Comparison of ENCODE assay signal across 1 cellular context in the genomic region with DNA sequence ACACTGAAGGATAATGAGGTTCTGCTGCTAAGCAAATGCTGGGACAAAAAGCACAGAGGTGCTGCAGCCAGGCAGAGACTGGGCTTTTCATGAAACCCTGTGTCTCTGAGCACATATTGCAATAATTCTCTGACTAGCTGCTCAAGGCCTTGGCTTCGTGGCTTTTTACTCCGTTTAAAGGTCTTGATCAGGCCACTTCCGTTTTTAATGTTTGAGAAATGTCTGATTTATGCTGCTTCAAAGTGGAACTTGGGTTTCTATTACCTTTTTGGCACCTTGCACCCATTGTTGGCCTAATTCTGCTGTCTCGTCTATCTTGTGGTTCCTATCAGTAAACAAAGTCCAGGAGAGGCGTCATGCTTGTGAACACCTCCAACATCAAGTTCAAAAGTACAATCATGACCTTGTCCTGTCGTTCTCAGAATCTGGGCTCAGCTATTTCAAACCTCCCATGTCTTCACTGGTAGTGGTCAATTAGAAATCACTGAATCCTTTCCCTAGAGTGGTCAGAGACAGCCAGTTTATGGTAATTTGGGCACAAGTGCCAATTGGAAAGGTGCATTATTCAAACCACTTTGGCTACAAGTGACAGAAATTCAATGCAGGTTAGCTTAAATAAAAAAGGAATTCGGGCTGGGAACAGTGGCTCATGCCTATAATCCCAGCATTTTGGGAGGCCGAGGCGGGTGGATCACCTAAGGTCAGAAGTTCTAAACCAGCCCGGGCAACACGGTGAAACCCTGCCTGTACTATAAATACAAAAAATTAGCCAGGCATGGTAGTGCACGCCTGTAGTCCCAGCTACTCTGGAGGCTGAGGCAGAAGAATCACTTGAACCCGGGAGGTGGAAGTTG.
TF ChIP-seq lines count a peak whose summit lies in the region.

No MANE protein-coding gene starts in this region.

TF ChIP-seq in HepG2, 621 proteins besides CTCF, POLR2A, EP300 and RAD21 (continued from another document and continues in another):
- TF ChIP-seq, protein P1, sequence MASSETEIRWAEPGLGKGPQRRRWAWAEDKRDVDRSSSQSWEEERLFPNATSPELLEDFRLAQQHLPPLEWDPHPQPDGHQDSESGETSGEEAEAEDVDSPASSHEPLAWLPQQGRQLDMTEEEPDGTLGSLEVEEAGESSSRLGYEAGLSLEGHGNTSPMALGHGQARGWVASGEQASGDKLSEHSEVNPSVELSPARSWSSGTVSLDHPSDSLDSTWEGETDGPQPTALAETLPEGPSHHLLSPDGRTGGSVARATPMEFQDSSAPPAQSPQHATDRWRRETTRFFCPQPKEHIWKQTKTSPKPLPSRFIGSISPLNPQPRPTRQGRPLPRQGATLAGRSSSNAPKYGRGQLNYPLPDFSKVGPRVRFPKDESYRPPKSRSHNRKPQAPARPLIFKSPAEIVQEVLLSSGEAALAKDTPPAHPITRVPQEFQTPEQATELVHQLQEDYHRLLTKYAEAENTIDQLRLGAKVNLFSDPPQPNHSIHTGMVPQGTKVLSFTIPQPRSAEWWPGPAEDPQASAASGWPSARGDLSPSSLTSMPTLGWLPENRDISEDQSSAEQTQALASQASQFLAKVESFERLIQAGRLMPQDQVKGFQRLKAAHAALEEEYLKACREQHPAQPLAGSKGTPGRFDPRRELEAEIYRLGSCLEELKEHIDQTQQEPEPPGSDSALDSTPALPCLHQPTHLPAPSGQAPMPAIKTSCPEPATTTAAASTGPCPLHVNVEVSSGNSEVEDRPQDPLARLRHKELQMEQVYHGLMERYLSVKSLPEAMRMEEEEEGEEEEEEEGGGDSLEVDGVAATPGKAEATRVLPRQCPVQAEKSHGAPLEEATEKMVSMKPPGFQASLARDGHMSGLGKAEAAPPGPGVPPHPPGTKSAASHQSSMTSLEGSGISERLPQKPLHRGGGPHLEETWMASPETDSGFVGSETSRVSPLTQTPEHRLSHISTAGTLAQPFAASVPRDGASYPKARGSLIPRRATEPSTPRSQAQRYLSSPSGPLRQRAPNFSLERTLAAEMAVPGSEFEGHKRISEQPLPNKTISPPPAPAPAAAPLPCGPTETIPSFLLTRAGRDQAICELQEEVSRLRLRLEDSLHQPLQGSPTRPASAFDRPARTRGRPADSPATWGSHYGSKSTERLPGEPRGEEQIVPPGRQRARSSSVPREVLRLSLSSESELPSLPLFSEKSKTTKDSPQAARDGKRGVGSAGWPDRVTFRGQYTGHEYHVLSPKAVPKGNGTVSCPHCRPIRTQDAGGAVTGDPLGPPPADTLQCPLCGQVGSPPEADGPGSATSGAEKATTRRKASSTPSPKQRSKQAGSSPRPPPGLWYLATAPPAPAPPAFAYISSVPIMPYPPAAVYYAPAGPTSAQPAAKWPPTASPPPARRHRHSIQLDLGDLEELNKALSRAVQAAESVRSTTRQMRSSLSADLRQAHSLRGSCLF (CRISPR knock-in tag; IDR thresholded peaks at IDR 0.05; ENCODE audit: borderline replicate concordance): no peak
- no peak for TF ChIP-seq NFRKB (IDR thresholded peaks at IDR 0.05)
- no peak for TF ChIP-seq ZNF839 (CRISPR knock-in tag; IDR thresholded peaks at IDR 0.05; ENCODE audit: borderline replicate concordance)
- peak; percentile 100 for TF ChIP-seq RARA (CRISPR knock-in tag; IDR thresholded peaks at IDR 0.05)
- TF ChIP-seq ZNF230 (CRISPR knock-in tag; IDR thresholded peaks at IDR 0.05): no peak
- TF ChIP-seq PAF1 (CRISPR knock-in tag; IDR thresholded peaks at IDR 0.05): no peak
- TF ChIP-seq ZNF329 (CRISPR knock-in tag; IDR thresholded peaks at IDR 0.05; ENCODE audit: low read depth): 0 out of 2 replicates have a peak, but pooled peaks have one; percentile 22
- TF ChIP-seq, protein P2, sequence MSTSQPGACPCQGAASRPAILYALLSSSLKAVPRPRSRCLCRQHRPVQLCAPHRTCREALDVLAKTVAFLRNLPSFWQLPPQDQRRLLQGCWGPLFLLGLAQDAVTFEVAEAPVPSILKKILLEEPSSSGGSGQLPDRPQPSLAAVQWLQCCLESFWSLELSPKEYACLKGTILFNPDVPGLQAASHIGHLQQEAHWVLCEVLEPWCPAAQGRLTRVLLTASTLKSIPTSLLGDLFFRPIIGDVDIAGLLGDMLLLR (CRISPR knock-in tag; IDR thresholded peaks at IDR 0.05): no peak; the same call in 1 of the 2 replicates
- no peak for TF ChIP-seq FLYWCH1 (CRISPR knock-in tag; IDR thresholded peaks at IDR 0.05)
- TF ChIP-seq KLF12 (CRISPR knock-in tag; IDR thresholded peaks at IDR 0.05; ENCODE audit: borderline replicate concordance): peak; percentile 78; the same call in 1 of the 2 replicates
- peak; percentile 40; the same call in 1 of the 2 replicates for TF ChIP-seq KMT2A (CRISPR knock-in tag; IDR thresholded peaks at IDR 0.05)
- TF ChIP-seq ZNF550 (CRISPR knock-in tag; IDR thresholded peaks at IDR 0.05; ENCODE audit: borderline replicate concordance): no peak
- peak; percentile 71; the same call in 1 of the 2 replicates for TF ChIP-seq SIX1 (CRISPR knock-in tag; IDR thresholded peaks at IDR 0.05; ENCODE audit: borderline replicate concordance)
- peak; percentile 99 for TF ChIP-seq CBFB (CRISPR knock-in tag; IDR thresholded peaks at IDR 0.05)
- TF ChIP-seq, protein P3, sequence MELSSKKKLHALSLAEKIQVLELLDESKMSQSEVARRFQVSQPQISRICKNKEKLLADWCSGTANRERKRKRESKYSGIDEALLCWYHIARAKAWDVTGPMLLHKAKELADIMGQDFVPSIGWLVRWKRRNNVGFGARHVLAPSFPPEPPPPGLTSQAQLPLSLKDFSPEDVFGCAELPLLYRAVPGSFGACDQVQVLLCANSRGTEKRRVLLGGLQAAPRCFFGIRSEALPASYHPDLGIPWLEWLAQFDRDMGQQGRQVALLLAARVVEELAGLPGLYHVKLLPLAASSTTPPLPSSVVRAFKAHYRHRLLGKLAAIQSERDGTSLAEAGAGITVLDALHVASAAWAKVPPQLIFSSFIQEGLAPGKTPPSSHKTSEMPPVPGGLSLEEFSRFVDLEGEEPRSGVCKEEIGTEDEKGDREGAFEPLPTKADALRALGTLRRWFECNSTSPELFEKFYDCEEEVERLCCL (CRISPR knock-in tag; IDR thresholded peaks at IDR 0.05; ENCODE audit: borderline replicate concordance): no peak
- no peak for TF ChIP-seq CHCHD3 (CRISPR knock-in tag; IDR thresholded peaks at IDR 0.05)
- TF ChIP-seq CENPX (CRISPR knock-in tag; IDR thresholded peaks at IDR 0.05): no peak
- TF ChIP-seq E2F2 (CRISPR knock-in tag; IDR thresholded peaks at IDR 0.05; ENCODE audit: borderline replicate concordance): no peak
- no peak for TF ChIP-seq ZNF672 (CRISPR knock-in tag; IDR thresholded peaks at IDR 0.05)
- no peak for TF ChIP-seq ZNF850 (CRISPR knock-in tag; conservative IDR thresholded peaks at IDR 0.05)
- no peak for TF ChIP-seq SMAD9 (CRISPR knock-in tag; IDR thresholded peaks at IDR 0.05)
- TF ChIP-seq MED13 (CRISPR knock-in tag; IDR thresholded peaks at IDR 0.05): no peak
- peak; percentile 64; the same call in 1 of the 2 replicates for TF ChIP-seq ZNF784 (CRISPR knock-in tag; IDR thresholded peaks at IDR 0.05; ENCODE audit: borderline replicate concordance)
- TF ChIP-seq ZNF333 (CRISPR knock-in tag; IDR thresholded peaks at IDR 0.05; ENCODE audit: borderline replicate concordance): peak; percentile 87
- TF ChIP-seq, protein P4, sequence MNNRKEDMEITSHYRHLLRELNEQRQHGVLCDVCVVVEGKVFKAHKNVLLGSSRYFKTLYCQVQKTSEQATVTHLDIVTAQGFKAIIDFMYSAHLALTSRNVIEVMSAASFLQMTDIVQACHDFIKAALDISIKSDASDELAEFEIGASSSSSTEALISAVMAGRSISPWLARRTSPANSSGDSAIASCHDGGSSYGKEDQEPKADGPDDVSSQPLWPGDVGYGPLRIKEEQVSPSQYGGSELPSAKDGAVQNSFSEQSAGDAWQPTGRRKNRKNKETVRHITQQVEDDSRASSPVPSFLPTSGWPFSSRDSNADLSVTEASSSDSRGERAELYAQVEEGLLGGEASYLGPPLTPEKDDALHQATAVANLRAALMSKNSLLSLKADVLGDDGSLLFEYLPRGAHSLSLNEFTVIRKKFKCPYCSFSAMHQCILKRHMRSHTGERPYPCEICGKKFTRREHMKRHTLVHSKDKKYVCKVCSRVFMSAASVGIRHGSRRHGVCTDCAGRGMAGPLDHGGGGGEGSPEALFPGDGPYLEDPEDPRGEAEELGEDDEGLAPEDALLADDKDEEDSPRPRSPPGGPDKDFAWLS (CRISPR knock-in tag; IDR thresholded peaks at IDR 0.05; ENCODE audit: borderline replicate concordance): no peak
- TF ChIP-seq KLF13 (CRISPR knock-in tag; IDR thresholded peaks at IDR 0.05): no peak
- TF ChIP-seq ZSCAN22 (CRISPR knock-in tag; IDR thresholded peaks at IDR 0.05): 0 out of 2 replicates have a peak, but pooled peaks have one; percentile 51
- 0 out of 2 replicates have a peak, but pooled peaks have one; percentile 65 for TF ChIP-seq SNAPC2 (CRISPR knock-in tag; IDR thresholded peaks at IDR 0.05)
- TF ChIP-seq SOX6 (IDR thresholded peaks at IDR 0.05): no peak
- peak; percentile 93 for TF ChIP-seq SOX6 (CRISPR knock-in tag; IDR thresholded peaks at IDR 0.05)
- no peak for TF ChIP-seq HNRNPL (IDR thresholded peaks at IDR 0.05; ENCODE audit: low read depth, low read length)
- peak; percentile 71 for TF ChIP-seq TEAD3 (CRISPR knock-in tag; optimal IDR thresholded peaks at IDR 0.05; ENCODE audit: borderline replicate concordance)
- TF ChIP-seq NCOA5 (CRISPR knock-in tag; IDR thresholded peaks at IDR 0.05): no peak
- peak; percentile 85 for TF ChIP-seq KDM1A (CRISPR knock-in tag; IDR thresholded peaks at IDR 0.05)
- TF ChIP-seq, protein P5, sequence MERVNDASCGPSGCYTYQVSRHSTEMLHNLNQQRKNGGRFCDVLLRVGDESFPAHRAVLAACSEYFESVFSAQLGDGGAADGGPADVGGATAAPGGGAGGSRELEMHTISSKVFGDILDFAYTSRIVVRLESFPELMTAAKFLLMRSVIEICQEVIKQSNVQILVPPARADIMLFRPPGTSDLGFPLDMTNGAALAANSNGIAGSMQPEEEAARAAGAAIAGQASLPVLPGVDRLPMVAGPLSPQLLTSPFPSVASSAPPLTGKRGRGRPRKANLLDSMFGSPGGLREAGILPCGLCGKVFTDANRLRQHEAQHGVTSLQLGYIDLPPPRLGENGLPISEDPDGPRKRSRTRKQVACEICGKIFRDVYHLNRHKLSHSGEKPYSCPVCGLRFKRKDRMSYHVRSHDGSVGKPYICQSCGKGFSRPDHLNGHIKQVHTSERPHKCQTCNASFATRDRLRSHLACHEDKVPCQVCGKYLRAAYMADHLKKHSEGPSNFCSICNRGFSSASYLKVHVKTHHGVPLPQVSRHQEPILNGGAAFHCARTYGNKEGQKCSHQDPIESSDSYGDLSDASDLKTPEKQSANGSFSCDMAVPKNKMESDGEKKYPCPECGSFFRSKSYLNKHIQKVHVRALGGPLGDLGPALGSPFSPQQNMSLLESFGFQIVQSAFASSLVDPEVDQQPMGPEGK (CRISPR knock-in tag; IDR thresholded peaks at IDR 0.05): peak; percentile 52; the same call in 1 of the 2 replicates
- no peak for TF ChIP-seq ZNF367 (CRISPR knock-in tag; IDR thresholded peaks at IDR 0.05; ENCODE audit: borderline replicate concordance)
- no peak for TF ChIP-seq ZNF674 (CRISPR knock-in tag; IDR thresholded peaks at IDR 0.05; ENCODE audit: low read depth)
- TF ChIP-seq ZNF598 (CRISPR knock-in tag; IDR thresholded peaks at IDR 0.05; ENCODE audit: borderline replicate concordance): 0 out of 2 replicates have a peak, but pooled peaks have one; percentile 66
- TF ChIP-seq SMAD3 (CRISPR knock-in tag; IDR thresholded peaks at IDR 0.05): peak; percentile 90
- TF ChIP-seq ZBTB7B (CRISPR knock-in tag; IDR thresholded peaks at IDR 0.05): peak; percentile 46; the same call in 1 of the 2 replicates
- TF ChIP-seq ZC3H13 (CRISPR knock-in tag; IDR thresholded peaks at IDR 0.05): no peak
- 0 out of 2 replicates have a peak, but pooled peaks have one; percentile 56 for TF ChIP-seq ZFP82 (CRISPR knock-in tag; IDR thresholded peaks at IDR 0.05; ENCODE audit: borderline replicate concordance)
- peak; percentile 79 for TF ChIP-seq SAP130 (CRISPR knock-in tag; IDR thresholded peaks at IDR 0.05; ENCODE audit: low read depth)
- TF ChIP-seq TCF12 (IDR thresholded peaks at IDR 0.05): no peak
- no peak for TF ChIP-seq TCF12 (CRISPR knock-in tag; IDR thresholded peaks at IDR 0.05)
- TF ChIP-seq ZNF253 (CRISPR knock-in tag; IDR thresholded peaks at IDR 0.05; ENCODE audit: borderline replicate concordance): no peak
- TF ChIP-seq HDAC6 (IDR thresholded peaks at IDR 0.05; ENCODE audit: low read depth, low read length): no peak
- no peak for TF ChIP-seq ZZZ3 (CRISPR knock-in tag; IDR thresholded peaks at IDR 0.05; ENCODE audit: borderline replicate concordance)
- TF ChIP-seq XRCC5 (optimal IDR thresholded peaks at IDR 0.05; ENCODE audit: low read length): no peak
- no peak for TF ChIP-seq SNRNP70 (IDR thresholded peaks at IDR 0.05; ENCODE audit: low read depth, low read length)
- TF ChIP-seq ZNF678 (CRISPR knock-in tag; IDR thresholded peaks at IDR 0.05): 0 out of 2 replicates have a peak, but pooled peaks have one; percentile 41
- peak; percentile 73; the same call in 1 of the 2 replicates for TF ChIP-seq PPARG (CRISPR knock-in tag; conservative IDR thresholded peaks at IDR 0.05)
- no peak for TF ChIP-seq POLR2AphosphoS2 (IDR thresholded peaks at IDR 0.05; ENCODE audit: low read depth, low read length)
- TF ChIP-seq ZNF224 (CRISPR knock-in tag; IDR thresholded peaks at IDR 0.05): peak; percentile 73; the same call in 1 of the 2 replicates
- TF ChIP-seq ZFP62 (CRISPR knock-in tag; IDR thresholded peaks at IDR 0.05): no peak
- no peak; the same call in 1 of the 2 replicates for TF ChIP-seq ATF3 (CRISPR knock-in tag; IDR thresholded peaks at IDR 0.05)
- no peak for TF ChIP-seq AGO1 (IDR thresholded peaks at IDR 0.05; ENCODE audit: low read depth, low read length, poor library complexity, severe bottlenecking)
- TF ChIP-seq ZNF772 (CRISPR knock-in tag; IDR thresholded peaks at IDR 0.05): 0 out of 2 replicates have a peak, but pooled peaks have one; percentile 71
